ENCODE assay signal across 1 cellular context in the genomic region with DNA sequence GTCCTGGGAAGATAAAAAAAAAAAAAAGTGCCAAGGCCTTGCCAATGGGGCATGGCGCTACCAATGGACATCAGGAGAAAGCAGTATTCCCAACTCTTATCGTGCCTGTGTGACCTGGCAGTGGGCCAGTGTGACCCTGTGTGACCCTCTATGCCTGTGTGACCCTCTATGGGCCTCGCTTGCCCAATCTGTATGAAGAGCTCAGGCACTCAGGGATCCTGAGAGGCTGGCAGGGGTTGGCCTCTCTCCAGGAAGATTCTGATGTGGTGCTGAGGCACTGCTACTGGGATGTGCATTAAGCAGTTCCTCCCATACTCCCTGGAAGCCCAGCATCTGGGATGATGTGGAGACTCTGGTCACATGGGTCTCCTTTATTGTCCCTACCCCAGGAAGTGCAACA.
TF ChIP-seq lines count a peak whose summit lies in the region.

No MANE protein-coding gene starts in this region.

TF ChIP-seq in K562, 482 proteins besides CTCF, POLR2A, EP300 and RAD21 (continued from another document):
- TF ChIP-seq, protein P1, sequence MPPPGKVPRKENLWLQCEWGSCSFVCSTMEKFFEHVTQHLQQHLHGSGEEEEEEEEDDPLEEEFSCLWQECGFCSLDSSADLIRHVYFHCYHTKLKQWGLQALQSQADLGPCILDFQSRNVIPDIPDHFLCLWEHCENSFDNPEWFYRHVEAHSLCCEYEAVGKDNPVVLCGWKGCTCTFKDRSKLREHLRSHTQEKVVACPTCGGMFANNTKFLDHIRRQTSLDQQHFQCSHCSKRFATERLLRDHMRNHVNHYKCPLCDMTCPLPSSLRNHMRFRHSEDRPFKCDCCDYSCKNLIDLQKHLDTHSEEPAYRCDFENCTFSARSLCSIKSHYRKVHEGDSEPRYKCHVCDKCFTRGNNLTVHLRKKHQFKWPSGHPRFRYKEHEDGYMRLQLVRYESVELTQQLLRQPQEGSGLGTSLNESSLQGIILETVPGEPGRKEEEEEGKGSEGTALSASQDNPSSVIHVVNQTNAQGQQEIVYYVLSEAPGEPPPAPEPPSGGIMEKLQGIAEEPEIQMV (tag; conservative IDR thresholded peaks at IDR 0.05; ENCODE audit: low read depth) = no peak
- TF ChIP-seq ESRRB (CRISPR knock-in tag; IDR thresholded peaks at IDR 0.05; ENCODE audit: borderline replicate concordance) = no peak
- no peak for TF ChIP-seq FOXK1 (CRISPR knock-in tag; IDR thresholded peaks at IDR 0.05; ENCODE audit: borderline replicate concordance)
- TF ChIP-seq, protein P2, sequence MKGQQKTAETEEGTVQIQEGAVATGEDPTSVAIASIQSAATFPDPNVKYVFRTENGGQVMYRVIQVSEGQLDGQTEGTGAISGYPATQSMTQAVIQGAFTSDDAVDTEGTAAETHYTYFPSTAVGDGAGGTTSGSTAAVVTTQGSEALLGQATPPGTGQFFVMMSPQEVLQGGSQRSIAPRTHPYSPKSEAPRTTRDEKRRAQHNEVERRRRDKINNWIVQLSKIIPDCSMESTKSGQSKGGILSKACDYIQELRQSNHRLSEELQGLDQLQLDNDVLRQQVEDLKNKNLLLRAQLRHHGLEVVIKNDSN (CRISPR knock-in tag; IDR thresholded peaks at IDR 0.05) = 0 out of 2 replicates have a peak, but pooled peaks have one; percentile 14
- no peak for TF ChIP-seq SAFB (IDR thresholded peaks at IDR 0.05; ENCODE audit: borderline replicate concordance, low read depth, low read length)
- TF ChIP-seq, protein P3, sequence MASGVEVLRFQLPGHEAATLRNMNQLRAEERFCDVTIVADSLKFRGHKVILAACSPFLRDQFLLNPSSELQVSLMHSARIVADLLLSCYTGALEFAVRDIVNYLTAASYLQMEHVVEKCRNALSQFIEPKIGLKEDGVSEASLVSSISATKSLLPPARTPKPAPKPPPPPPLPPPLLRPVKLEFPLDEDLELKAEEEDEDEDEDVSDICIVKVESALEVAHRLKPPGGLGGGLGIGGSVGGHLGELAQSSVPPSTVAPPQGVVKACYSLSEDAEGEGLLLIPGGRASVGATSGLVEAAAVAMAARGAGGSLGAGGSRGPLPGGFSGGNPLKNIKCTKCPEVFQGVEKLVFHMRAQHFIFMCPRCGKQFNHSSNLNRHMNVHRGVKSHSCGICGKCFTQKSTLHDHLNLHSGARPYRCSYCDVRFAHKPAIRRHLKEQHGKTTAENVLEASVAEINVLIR (CRISPR knock-in tag; IDR thresholded peaks at IDR 0.05) = no peak
TF ChIP-seq in K562: peak in this region for 3.
